Comparison of ENCODE assay signal across 18 cellular contexts in the genomic region with DNA sequence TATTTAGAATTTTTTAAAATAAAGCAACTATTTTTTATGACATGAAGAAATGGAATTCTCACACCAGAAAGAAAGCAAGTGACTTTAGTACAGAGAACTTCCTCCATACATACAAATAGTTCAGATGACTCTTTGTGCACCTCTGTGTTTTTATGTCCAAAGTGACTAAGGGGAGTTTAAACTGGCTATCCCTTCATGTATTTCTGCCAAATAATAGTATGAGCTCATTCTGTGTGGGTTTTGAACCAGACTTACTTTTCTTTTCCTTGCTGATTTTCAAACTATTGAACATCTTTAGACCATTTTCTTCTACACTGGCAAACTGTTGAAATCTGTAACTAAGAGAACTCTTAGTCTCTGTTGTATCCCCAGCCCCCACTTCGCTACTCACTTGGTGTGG.
"Had no signal": no experiment of that assay in that cellular context is flagged by ENCODE, and none has a peak within 500 bp of the region (broad histone marks: within the 10 kb centered on the region; RNA-seq: fewer than 3 reads in every experiment).

No MANE protein-coding gene starts in this region.

- H3K36me3 Mint-ChIP-seq: activated naive CD4-positive, alpha-beta T cell treated with anti-CD3 and anti-CD28 coated beads, Interleukin-2, amount 50 U/mL, for 72 hours; mesothelial cell of epicardium had no signal

- ATAC-seq: activated naive CD4-positive, alpha-beta T cell treated with anti-CD3 and anti-CD28 coated beads, Interleukin-2, amount 50 U/mL, for 72 hours; activated T-cell treated with anti-CD3 and anti-CD28 coated beads, Interleukin-2, amount 50 U/mL, for 4 hours; lower lobe of right lung had no signal

- H3K9me3 Mint-ChIP-seq: mesothelial cell of epicardium had no signal

- H3K4me1 Mint-ChIP-seq: neural progenitor cell had no signal

- H3K4me3 ChIP-seq: cardiac muscle cell, colonic mucosa, lower lobe of right lung, neural progenitor cell, skin epidermis, tibial artery, vagina had no signal

- H3K27ac ChIP-seq: cardiac muscle cell, colonic mucosa, lower lobe of right lung, neural progenitor cell, parathyroid adenoma, skin epidermis, tibial artery, vagina had no signal

- H3K79me2 ChIP-seq: parathyroid adenoma had no signal

- H3K36me3 ChIP-seq: cardiac muscle cell, colonic mucosa, lower lobe of right lung, neural progenitor cell, tibial artery, vagina had no signal

- H3K4me1 ChIP-seq: colonic mucosa, lower lobe of right lung, neural progenitor cell, parathyroid adenoma, vagina had no signal

- H2AFZ ChIP-seq: neural progenitor cell, parathyroid adenoma had no signal

- H3K27me3 ChIP-seq: cardiac muscle cell, colonic mucosa, neural progenitor cell, tibial artery, vagina had no signal

- H3K27ac Mint-ChIP-seq: activated naive CD4-positive, alpha-beta T cell treated with anti-CD3 and anti-CD28 coated beads, Interleukin-2, amount 50 U/mL, for 72 hours; mesothelial cell of epicardium; neural progenitor cell had no signal

- H3K4me3 Mint-ChIP-seq: activated T-cell treated with anti-CD3 and anti-CD28 coated beads, Interleukin-2, amount 50 U/mL, for 4 hours; mesothelial cell of epicardium; neural progenitor cell had no signal

- DNase-seq: activated CD4-positive, alpha-beta T cell treated with anti-CD3 and anti-CD28 coated beads, Interleukin-2, amount 50 U/mL, for 4 hours; activated CD4-positive, CD25-positive, alpha-beta regulatory T cell treated with anti-CD3 and anti-CD28 coated beads, Interleukin-2, amount 50 U/mL, for 72 hours; activated effector memory CD4-positive, alpha-beta T cell treated with anti-CD3 and anti-CD28 coated beads, Interleukin-2, amount 50 U/mL, for 16 hours; activated T-cell treated with anti-CD3 and anti-CD28 coated beads, Interleukin-2, amount 50 U/mL, for 4 hours; amygdala; colonic mucosa; effector CD4-positive, alpha-beta T cell; hypothalamus; lower lobe of right lung; stimulated activated CD4-positive, alpha-beta T cell treated with anti-CD3 and anti-CD28 coated beads, Interleukin-4, amount 100 ng/mL, for 4 hours; tibial artery had no signal
